In the genomic region with DNA sequence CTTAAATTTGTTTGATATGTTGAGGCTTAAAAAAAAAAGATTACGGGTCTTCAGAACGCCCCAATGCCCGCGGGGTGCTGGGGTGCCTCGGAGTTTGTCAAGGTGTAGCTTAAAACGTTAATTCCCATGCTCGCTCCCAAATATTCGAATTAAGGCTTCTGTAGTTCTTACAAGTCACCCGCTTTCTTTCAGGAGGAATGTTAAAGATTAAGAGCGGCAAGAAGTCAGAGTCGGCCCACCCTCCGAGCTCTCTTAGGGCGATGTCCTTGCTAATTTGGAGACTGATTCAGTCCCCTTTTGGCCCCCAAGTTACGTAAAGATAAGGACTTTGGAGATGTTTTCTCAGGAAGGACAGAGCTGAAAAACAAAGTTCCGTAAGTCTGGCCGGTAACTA, we compare ENCODE assay signal across 8 cellular contexts. TPM values are rescaled to one million over a fixed set of nuclear protein-coding genes. Genes with fewer than 3 reads are reported as not detected.
DNase-seq lines count a peak whose midpoint lies in the region; ATAC-seq and TF ChIP-seq lines count a peak whose summit lies in the region.

No MANE protein-coding gene starts in this region.

- no peak overlapping the region for H2AFZ ChIP-seq in HCT116 (ENCODE audit: low read depth, low read length, poor library complexity, severe bottlenecking)

- peaks cover 29% of the 10 kb centered on the region for H3K36me3 Mint-ChIP-seq in activated naive CD8-positive, alpha-beta T cell

- H3K9me2 ChIP-seq in HCT116 (ENCODE audit: insufficient read depth): no peaks in the 10 kb centered on the region

- peak overlapping the region; percentile 66 for H3K27ac ChIP-seq in HCT116 (ENCODE audit: low read depth, low read length)
- H3K27ac ChIP-seq in testis: peak overlapping the region; percentile 79 to 92

- no peak for TF ChIP-seq CTCF in BE2C (IDR thresholded peaks at IDR 0.05; ENCODE audit: low read depth, low read length)
- no peak for TF ChIP-seq CTCF in HCT116 (IDR thresholded peaks at IDR 0.05 in 2 of 3, conservative IDR thresholded peaks at IDR 0.05 in 1 of 3; ENCODE audit: borderline replicate concordance in 1 of 3, insufficient read depth in 1 of 3, low read depth in 2 of 3, low read length in 2 of 3)
- TF ChIP-seq CTCF in testis (IDR thresholded peaks at IDR 0.05): no peak

- no peaks in the 10 kb centered on the region for H3K27me3 Mint-ChIP-seq in activated naive CD8-positive, alpha-beta T cell

- H3K36me3 ChIP-seq in BE2C (peaks cover 41% of the 10 kb centered on the region), HCT116 (ENCODE audit: control insufficient read depth in 1 of 2, insufficient read depth in 2 of 2, low read length in 2 of 2) (peaks cover 17 to 34% of the 10 kb centered on the region in 2 experiments), testis (ENCODE audit: low read depth, missing control alignments) (no peaks in the 10 kb centered on the region)

- H3K9ac ChIP-seq in HCT116 (ENCODE audit: low read length): peak overlapping the region; percentile 84

- peak overlapping the region; percentile 97 for H3K4me3 Mint-ChIP-seq in activated naive CD8-positive, alpha-beta T cell

- peaks cover 31% of the 10 kb centered on the region for H3K4me1 Mint-ChIP-seq in activated naive CD8-positive, alpha-beta T cell (ENCODE audit: low read depth)

- peak overlapping the region; percentile 100 for H3K27ac Mint-ChIP-seq in activated naive CD8-positive, alpha-beta T cell

- no peaks in the 10 kb centered on the region for H3K27me3 ChIP-seq in BE2C
- H3K27me3 ChIP-seq in HCT116 (ENCODE audit: insufficient read depth, low read length): no peaks in the 10 kb centered on the region
- no peaks in the 10 kb centered on the region for H3K27me3 ChIP-seq in testis

- H4K20me1 ChIP-seq in HCT116 (ENCODE audit: insufficient read depth): peaks cover 33% of the 10 kb centered on the region

- TSS peak; percentile 99 for BruUV-seq in HCT116 (replicated peaks; lab: Mats Ljungman, UMichigan)

- no peaks in the 10 kb centered on the region for H3K9me3 ChIP-seq in BE2C
- no peaks in the 10 kb centered on the region for H3K9me3 ChIP-seq in HCT116 (ENCODE audit: control insufficient read depth in 1 of 2, insufficient read depth in 1 of 2, low read depth in 1 of 2, low read length in 2 of 2)
- H3K9me3 ChIP-seq in testis: no peaks in the 10 kb centered on the region

- CTCF ChIA-PET in HCT116 (lab: Charles Lee): interaction anchor here (1.5 kb wide), 1 partner anchor 21 kb away, joined by 4 read pairs; no protein-coding TSS in a partner anchor

- no peak for TF ChIP-seq POLR2A in HCT116 (IDR thresholded peaks at IDR 0.05; ENCODE audit: borderline replicate concordance, extremely low read depth, insufficient read depth, insufficient read length)
- TF ChIP-seq POLR2A in testis (IDR thresholded peaks at IDR 0.05): no peak

- DNase-seq in BE2C (no peak), HCT116 (ENCODE audit: low read depth, low spot score) (no peak), iPS-NIHi7 (ENCODE audit: extremely low spot score) (peak; percentile 29), testis (peak; percentile 34)

- H3K4me2 ChIP-seq in HCT116 (ENCODE audit: low read length): peak overlapping the region; percentile 91

- no peak for ATAC-seq in HCT116
- no peak for ATAC-seq in HG02885 (IDR thresholded peaks at IDR 0.05; ENCODE audit: poor library complexity, unreplicated experiment)
- no peak for ATAC-seq in GM21786 (IDR thresholded peaks at IDR 0.05; ENCODE audit: unreplicated experiment)
- ATAC-seq in HG02623 (IDR thresholded peaks at IDR 0.05; ENCODE audit: unreplicated experiment): no peak

- POLR2A ChIA-PET in HCT116 (lab: Charles Lee): interaction anchor here (0.8 to 1.1 kb wide), 4 partner anchors 11 to 200 kb away, joined by 3 to 6 read pairs (median 6); no protein-coding TSS in a partner anchor

- intact Hi-C loops in HCT116 (cut with micrococcal nuclease): no loop called here
- intact Hi-C loops in testis (cut with DNase I; ENCODE audit: low total_unique reads): no loop called here

- peak overlapping the region; percentile 86 for H3K4me3 ChIP-seq in BE2C (ENCODE audit: low read depth, low read length)
- peak overlapping the region; percentile 75 to 80 for H3K4me3 ChIP-seq in HCT116 (replicated peaks in 1 of 2; ENCODE audit: low read depth in 1 of 2, low read length in 2 of 2)
- peak overlapping the region; percentile 86 to 96 for H3K4me3 ChIP-seq in testis

- H3K79me2 ChIP-seq in HCT116 (ENCODE audit: insufficient read depth, low read length): peaks cover 42% of the 10 kb centered on the region

- H3K4me1 ChIP-seq in BE2C (peaks cover 5% of the 10 kb centered on the region; the same call in 1 of the 2 replicates), HCT116 (ENCODE audit: control insufficient read depth in 1 of 2, insufficient read depth in 2 of 2, low read length in 2 of 2) (peaks cover 17 to 48% of the 10 kb centered on the region in 2 experiments), testis (peaks cover 22% of the 10 kb centered on the region)

- no peaks in the 10 kb centered on the region for H3K9me3 Mint-ChIP-seq in activated naive CD8-positive, alpha-beta T cell (ENCODE audit: low read depth)

- WGBS in testis, 2 donors: 18 to 20% methylated on average over 16 of the region's 16 CpGs

- RAD21 ChIA-PET in HCT116 (lab: Charles Lee; ENCODE audit: low non-redundant PET in 1 of 2, low total read pairs in 2 of 2, uncharacterized antibody in 2 of 2, unreplicated experiment in 2 of 2): no interaction called here

- no peak for TF ChIP-seq RAD21 in HCT116 (IDR thresholded peaks at IDR 0.05; ENCODE audit: low read depth)

TF ChIP-seq in HCT116, 20 proteins besides CTCF, POLR2A, EP300 and RAD21:
- TF ChIP-seq ZFX (IDR thresholded peaks at IDR 0.05) (no peak), FOSL1 (IDR thresholded peaks at IDR 0.05; ENCODE audit: low read depth) (no peak), EGR1 (IDR thresholded peaks at IDR 0.05; ENCODE audit: low read depth) (no peak), YY1 (IDR thresholded peaks at IDR 0.05; ENCODE audit: extremely low read depth, insufficient replicate concordance, low read depth, low read length) (no peak), EZH2phosphoT487 (IDR thresholded peaks at IDR 0.05; ENCODE audit: borderline replicate concordance) (no peak), SRF (IDR thresholded peaks at IDR 0.05; ENCODE audit: low read depth) (no peak), POLR2AphosphoS5 (IDR thresholded peaks at IDR 0.05; ENCODE audit: low read depth, low read length) (no peak), JUND (IDR thresholded peaks at IDR 0.05) (no peak), TCF7L2 (IDR thresholded peaks at IDR 0.05; ENCODE audit: borderline replicate concordance, extremely low read depth, insufficient read depth, insufficient read length) (no peak), SIN3A (IDR thresholded peaks at IDR 0.05; ENCODE audit: low read depth) (no peak)
- TF ChIP-seq, protein P1, sequence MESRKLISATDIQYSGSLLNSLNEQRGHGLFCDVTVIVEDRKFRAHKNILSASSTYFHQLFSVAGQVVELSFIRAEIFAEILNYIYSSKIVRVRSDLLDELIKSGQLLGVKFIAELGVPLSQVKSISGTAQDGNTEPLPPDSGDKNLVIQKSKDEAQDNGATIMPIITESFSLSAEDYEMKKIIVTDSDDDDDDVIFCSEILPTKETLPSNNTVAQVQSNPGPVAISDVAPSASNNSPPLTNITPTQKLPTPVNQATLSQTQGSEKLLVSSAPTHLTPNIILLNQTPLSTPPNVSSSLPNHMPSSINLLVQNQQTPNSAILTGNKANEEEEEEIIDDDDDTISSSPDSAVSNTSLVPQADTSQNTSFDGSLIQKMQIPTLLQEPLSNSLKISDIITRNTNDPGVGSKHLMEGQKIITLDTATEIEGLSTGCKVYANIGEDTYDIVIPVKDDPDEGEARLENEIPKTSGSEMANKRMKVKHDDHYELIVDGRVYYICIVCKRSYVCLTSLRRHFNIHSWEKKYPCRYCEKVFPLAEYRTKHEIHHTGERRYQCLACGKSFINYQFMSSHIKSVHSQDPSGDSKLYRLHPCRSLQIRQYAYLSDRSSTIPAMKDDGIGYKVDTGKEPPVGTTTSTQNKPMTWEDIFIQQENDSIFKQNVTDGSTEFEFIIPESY (IDR thresholded peaks at IDR 0.05; ENCODE audit: extremely low read depth, insufficient replicate concordance, low read length): no peak
- TF ChIP-seq, protein P2, sequence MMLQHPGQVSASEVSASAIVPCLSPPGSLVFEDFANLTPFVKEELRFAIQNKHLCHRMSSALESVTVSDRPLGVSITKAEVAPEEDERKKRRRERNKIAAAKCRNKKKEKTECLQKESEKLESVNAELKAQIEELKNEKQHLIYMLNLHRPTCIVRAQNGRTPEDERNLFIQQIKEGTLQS (IDR thresholded peaks at IDR 0.05): no peak
- TF ChIP-seq, protein P3, sequence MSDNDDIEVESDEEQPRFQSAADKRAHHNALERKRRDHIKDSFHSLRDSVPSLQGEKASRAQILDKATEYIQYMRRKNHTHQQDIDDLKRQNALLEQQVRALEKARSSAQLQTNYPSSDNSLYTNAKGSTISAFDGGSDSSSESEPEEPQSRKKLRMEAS (IDR thresholded peaks at IDR 0.05): no peak

RNA-seq across cellular contexts. Expression of a gene that starts 0.8 kb away (rescaled TPM):
- 1,295 TPM for polyA plus RNA-seq in BE2C (2012; ENCODE audit: insufficient read depth, insufficient read length, low read depth)
- 2,693 TPM for total RNA-seq in HCT116 (2021; ENCODE audit: unreplicated experiment)
- polyA plus RNA-seq in HCT116 (2012): 1,320 and 2,224 TPM in 2 replicates
- 100 to 1,000 TPM; 398 to 430 TPM for total RNA-seq in testis
- polyA plus RNA-seq in testis (ENCODE audit: insufficient read depth, low read depth, low replicate concordance): 835 TPM

RNA-seq across cellular contexts. Expression of a gene that starts 32.6 kb away (rescaled TPM):
- 0.51 TPM for polyA plus RNA-seq in BE2C (2012; ENCODE audit: insufficient read depth, insufficient read length, low read depth)
- 0.96 TPM for total RNA-seq in HCT116 (2021; ENCODE audit: unreplicated experiment)
- polyA plus RNA-seq in HCT116 (2012): 0.42 and 0.62 TPM in 2 replicates
- under 1 TPM; 0.68 to 0.79 TPM for total RNA-seq in testis
- 1.6 TPM for polyA plus RNA-seq in testis (ENCODE audit: insufficient read depth, low read depth, low replicate concordance)

Comparison
In these comparisons a context has a peak if more than half of its experiments do, and no peak if none do; other contexts are left out.
1. DNase-seq: peak in iPS-NIHi7 (single experiment) and testis (single experiment); none in BE2C (single experiment) and HCT116 (single experiment).
2. Peak in every context shown above with its lines, with median percentiles within 50 percentile points of each other: H3K4me3 ChIP-seq.